Comparison of ENCODE assay signal across 16 cellular contexts in the genomic region with DNA sequence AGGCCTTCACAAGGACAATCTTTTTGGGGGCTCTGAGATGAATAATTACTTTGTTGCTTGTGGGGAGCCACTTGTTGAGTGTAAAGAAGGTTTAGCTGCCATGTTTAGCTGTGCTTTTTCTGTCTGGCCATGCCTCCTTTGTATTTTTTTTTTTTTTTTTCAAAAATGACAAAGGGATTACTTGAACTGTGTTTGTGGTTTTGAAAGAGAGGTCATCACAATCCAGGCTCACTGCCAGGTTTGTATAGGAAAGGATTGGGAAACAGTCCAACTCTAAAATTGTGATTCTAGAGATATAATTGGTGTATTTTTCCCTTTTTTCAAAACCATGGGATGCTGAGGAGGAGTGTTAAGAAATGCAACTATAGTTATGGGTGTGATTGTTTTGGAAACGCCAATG. TPM values are rescaled to one million over a fixed set of nuclear protein-coding genes. Genes with fewer than 3 reads are reported as not detected.
DNase-seq lines count a peak whose midpoint lies in the region; ATAC-seq and TF ChIP-seq lines count a peak whose summit lies in the region.
"Had no signal": no experiment of that assay in that cellular context is flagged by ENCODE, and none has a peak within 500 bp of the region (broad histone marks: within the 10 kb centered on the region; RNA-seq: fewer than 3 reads in every experiment).

No MANE protein-coding gene starts in this region.

- TF ChIP-seq CTCF in choroid plexus epithelial cell (conservative IDR thresholded peaks at IDR 0.05; ENCODE audit: low read depth, low read length) (no peak), GM10266 (IDR thresholded peaks at IDR 0.05; ENCODE audit: control insufficient read depth, insufficient read depth, low read depth, missing control alignments) (no peak)

- no peaks in the 10 kb centered on the region for H3K9me3 Mint-ChIP-seq in activated CD4-positive, alpha-beta T cell treated with anti-CD3 and anti-CD28 coated beads, Interleukin-2, amount 10 ng/mL, durations not matched to agents 7 days and 5 days
- H3K9me3 Mint-ChIP-seq in stimulated activated memory B cell treated with anti-CD40 and anti-IgM and Interleukin-4, amounts not matched to agents 10 μg/mL and 1 μg/mL and 100 μg/mL, for 72 hours, result no peaks in the 10 kb centered on the region
- H3K9me3 Mint-ChIP-seq: activated CD4-positive, alpha-beta memory T cell treated with anti-CD3 and anti-CD28 coated beads for 36 hours had no signal

- peaks cover 54% of the 10 kb centered on the region for H3K36me3 Mint-ChIP-seq in activated CD4-positive, alpha-beta T cell treated with anti-CD3 and anti-CD28 coated beads, Interleukin-2, amount 10 ng/mL, durations not matched to agents 7 days and 5 days (ENCODE audit: low read depth)
- H3K36me3 Mint-ChIP-seq in stimulated activated memory B cell treated with anti-CD40 and anti-IgM and Interleukin-4, amounts not matched to agents 10 μg/mL and 1 μg/mL and 100 μg/mL, for 72 hours, result peaks cover 21% of the 10 kb centered on the region

- CTCF ChIA-PET in activated CD4-positive, alpha-beta T cell treated with anti-CD3 and anti-CD28 coated beads, Interleukin-2, amount 10 ng/mL, durations not matched to agents 7 days and 5 days (lab: Charles Lee), result interaction anchor here (1.0 to 10.5 kb wide), 3 partner anchors 9 to 36 kb away, joined by 3 to 47 read pairs (median 3); no protein-coding TSS in a partner anchor

- no peak for ATAC-seq in stimulated activated memory B cell treated with anti-CD40 and anti-IgM and Interleukin-4, amounts not matched to agents 10 μg/mL and 1 μg/mL and 100 μg/mL, for 72 hours
- ATAC-seq: heart right ventricle had no signal

- DNase-seq in activated CD4-positive, alpha-beta T cell treated with anti-CD3 and anti-CD28 coated beads, Interleukin-2, amount 10 ng/mL, durations not matched to agents 7 days and 5 days, result no peak
- DNase-seq in activated CD4-positive, alpha-beta T cell treated with anti-CD3 and anti-CD28 coated beads for 1 hour, result no peak
- DNase-seq in NCI-H2227 treated with DMSO at 0.1 percent for 48 hours (lab: John Stamatoyannopoulos, UW) (peak; percentile 79), choroid plexus epithelial cell (ENCODE audit: low read depth) (peak; percentile 74), NCI-H1694 treated with DMSO at 0.1 percent for 48 hours (lab: John Stamatoyannopoulos, UW) (no peak), SKM-1 (lab: John Stamatoyannopoulos, UW; ENCODE audit: unreplicated experiment) (no peak), GM10266 (ENCODE audit: extremely low spot score) (no peak)
- DNase-seq: activated CD4-positive, alpha-beta memory T cell treated with anti-CD3 and anti-CD28 coated beads for 36 hours; activated naive CD4-positive, alpha-beta T cell treated with Interleukin-2 at 50 U/mL for 16 hours; DND-41; ovary; stimulated activated CD4-positive, alpha-beta T cell treated with anti-CD3 and anti-CD28 coated beads, Interleukin-4, amount 100 ng/mL, for 24 hours had no signal

- H3K4me3 Mint-ChIP-seq in activated CD4-positive, alpha-beta T cell treated with anti-CD3 and anti-CD28 coated beads, Interleukin-2, amount 10 ng/mL, durations not matched to agents 7 days and 5 days, result no peak overlapping the region
- H3K4me3 Mint-ChIP-seq in stimulated activated memory B cell treated with anti-CD40 and anti-IgM and Interleukin-4, amounts not matched to agents 10 μg/mL and 1 μg/mL and 100 μg/mL, for 72 hours, result no peak overlapping the region
- H3K4me3 Mint-ChIP-seq: activated CD4-positive, alpha-beta memory T cell treated with anti-CD3 and anti-CD28 coated beads for 36 hours had no signal

- no peak overlapping the region for H3K4me3 ChIP-seq in choroid plexus epithelial cell (ENCODE audit: low read depth, low read length)
- H3K4me3 ChIP-seq: heart right ventricle, lung, ovary had no signal

- H3K4me1 Mint-ChIP-seq in activated CD4-positive, alpha-beta T cell treated with anti-CD3 and anti-CD28 coated beads, Interleukin-2, amount 10 ng/mL, durations not matched to agents 7 days and 5 days, result peaks cover 70% of the 10 kb centered on the region
- H3K4me1 Mint-ChIP-seq in stimulated activated memory B cell treated with anti-CD40 and anti-IgM and Interleukin-4, amounts not matched to agents 10 μg/mL and 1 μg/mL and 100 μg/mL, for 72 hours, result peaks cover 34% of the 10 kb centered on the region

- no peaks in the 10 kb centered on the region for H3K27me3 Mint-ChIP-seq in activated CD4-positive, alpha-beta T cell treated with anti-CD3 and anti-CD28 coated beads, Interleukin-2, amount 10 ng/mL, durations not matched to agents 7 days and 5 days
- no peaks in the 10 kb centered on the region for H3K27me3 Mint-ChIP-seq in stimulated activated memory B cell treated with anti-CD40 and anti-IgM and Interleukin-4, amounts not matched to agents 10 μg/mL and 1 μg/mL and 100 μg/mL, for 72 hours
- H3K27me3 Mint-ChIP-seq: activated CD4-positive, alpha-beta memory T cell treated with anti-CD3 and anti-CD28 coated beads for 36 hours had no signal

- POLR2A ChIA-PET in activated CD4-positive, alpha-beta T cell treated with anti-CD3 and anti-CD28 coated beads, Interleukin-2, amount 10 ng/mL, durations not matched to agents 7 days and 5 days (lab: Charles Lee), result no interaction called here

- H3K27ac Mint-ChIP-seq in activated CD4-positive, alpha-beta T cell treated with anti-CD3 and anti-CD28 coated beads, Interleukin-2, amount 10 ng/mL, durations not matched to agents 7 days and 5 days, result peak overlapping the region; percentile 41
- H3K27ac Mint-ChIP-seq in stimulated activated memory B cell treated with anti-CD40 and anti-IgM and Interleukin-4, amounts not matched to agents 10 μg/mL and 1 μg/mL and 100 μg/mL, for 72 hours, result no peak overlapping the region
- H3K27ac Mint-ChIP-seq: activated CD4-positive, alpha-beta memory T cell treated with anti-CD3 and anti-CD28 coated beads for 36 hours had no signal

RNA-seq across cellular contexts. Expression of gene ITPRIPL1, which starts 4.3 kb away (rescaled TPM):
- 10 to 100 TPM; 33.3 to 39.2 TPM for total RNA-seq in activated CD4-positive, alpha-beta T cell treated with anti-CD3 and anti-CD28 coated beads, Interleukin-2, amount 10 ng/mL, durations not matched to agents 7 days and 5 days
- total RNA-seq: NCI-H460 had no signal

RNA-seq across cellular contexts. Expression of gene NCAPH, which starts 6.2 kb away (rescaled TPM):
- total RNA-seq in activated CD4-positive, alpha-beta T cell treated with anti-CD3 and anti-CD28 coated beads, Interleukin-2, amount 10 ng/mL, durations not matched to agents 7 days and 5 days, result 10 to 100 TPM; 82.4 to 84.6 TPM

RNA-seq across cellular contexts. Expression of gene SNRNP200, which starts 24.1 kb away (rescaled TPM):
- total RNA-seq in activated CD4-positive, alpha-beta T cell treated with anti-CD3 and anti-CD28 coated beads, Interleukin-2, amount 10 ng/mL, durations not matched to agents 7 days and 5 days, result 100 to 1,000 TPM; 170 to 178 TPM

Comparison
In these comparisons a context has a peak if more than half of its experiments do, and no peak if none do; other contexts are left out.
1. DNase-seq: peak in NCI-H2227 treated with DMSO at 0.1 percent for 48 hours (single experiment) and choroid plexus epithelial cell (single experiment); none in activated CD4-positive, alpha-beta T cell treated with anti-CD3 and anti-CD28 coated beads, Interleukin-2, amount 10 ng/mL, durations not matched to agents 7 days and 5 days (single experiment), activated CD4-positive, alpha-beta T cell treated with anti-CD3 and anti-CD28 coated beads for 1 hour (single experiment), NCI-H1694 treated with DMSO at 0.1 percent for 48 hours (single experiment), SKM-1 (single experiment) and GM10266 (single experiment).